In genomic region chr6:31680226-31680840, GRCh38 we compare ENCODE assay signal across 9 cellular contexts. TPM values are rescaled to one million over a fixed set of nuclear protein-coding genes. Genes with fewer than 3 reads are reported as not detected.
A peak's percentile ranks its signal among the peaks of the same experiment; 100 is the strongest.
DNase-seq lines count a peak whose midpoint lies in the region; ATAC-seq and TF ChIP-seq lines count a peak whose summit lies in the region.
"Had no signal": no experiment of that assay in that cellular context is flagged by ENCODE, and none has a peak within 500 bp of the region (broad histone marks: within the 10 kb centered on the region; RNA-seq: fewer than 3 reads in every experiment).

No MANE protein-coding gene starts in this region.

- CTCF ChIA-PET in activated CD8-positive, alpha-beta T cell treated with anti-CD3 and anti-CD28 coated beads for 36 hours (lab: Charles Lee), result interaction anchor here (0.6 to 2.0 kb wide), 10 partner anchors 9 to 183 kb away, joined by 3 to 9 read pairs (median 4); partner anchors contain the start of gene LY6G5B

- POLR2A ChIA-PET in activated CD8-positive, alpha-beta T cell treated with anti-CD3 and anti-CD28 coated beads for 36 hours (lab: Charles Lee), result interaction anchor here (0.9 to 1.7 kb wide), 3 partner anchors 11 to 23 kb away, joined by 3 to 5 read pairs (median 3); partner anchors contain the start of genes ABHD16A and LY6G5B

- no peaks in the 10 kb centered on the region for H3K27me3 ChIP-seq in gastroesophageal sphincter
- H3K27me3 ChIP-seq: adrenal gland had no signal

- no peak for TF ChIP-seq CTCF in HFFc6 (IDR thresholded peaks at IDR 0.05)
- no peak for TF ChIP-seq CTCF in activated CD8-positive, alpha-beta T cell treated with anti-CD3 and anti-CD28 coated beads for 36 hours (IDR thresholded peaks at IDR 0.05)
- no peak for TF ChIP-seq CTCF in gastroesophageal sphincter (IDR thresholded peaks at IDR 0.05)

- H3K4me3 ChIP-seq in gastroesophageal sphincter, result peak overlapping the region in 1 of 2 donors; percentile 50

- peak overlapping the region in 3 of 4 donors; percentile 58 to 86 (median 67) for H3K27ac ChIP-seq in gastroesophageal sphincter

- no peak for TF ChIP-seq EP300 in gastroesophageal sphincter (IDR thresholded peaks at IDR 0.05)

- intact Hi-C loops in activated CD8-positive, alpha-beta T cell treated with anti-CD3 and anti-CD28 coated beads for 36 hours (cut with micrococcal nuclease), result no loop called here

- H3K9me3 Mint-ChIP-seq in HFFc6, result no peaks in the 10 kb centered on the region
- no peaks in the 10 kb centered on the region for H3K9me3 Mint-ChIP-seq in activated CD8-positive, alpha-beta T cell treated with anti-CD3 and anti-CD28 coated beads for 36 hours
- H3K9me3 Mint-ChIP-seq in stimulated activated effector memory CD8-positive, alpha-beta T cell treated with anti-CD3 and anti-CD28 coated beads, Interleukin-12 subunit alpha, Interleukin-12 subunit beta, amount 100 ng/mL, for 72 hours, result no peaks in the 10 kb centered on the region

- 15 to 30% methylated on average over 2 to 5 of the region's 6 CpGs for WGBS in gastroesophageal sphincter (ENCODE audit: low coverage in 1 of 2), 2 donors

- H3K27me3 Mint-ChIP-seq in HFFc6 (ENCODE audit: insufficient read depth), result peaks cover 1% of the 10 kb centered on the region; the same call in 1 of the 2 replicates
- H3K27me3 Mint-ChIP-seq in activated CD8-positive, alpha-beta T cell treated with anti-CD3 and anti-CD28 coated beads for 36 hours, result no peaks in the 10 kb centered on the region

- H3K36me3 ChIP-seq in gastroesophageal sphincter, result peaks cover 0 to under 1% of the 10 kb centered on the region in 2 donors
- H3K36me3 ChIP-seq: adrenal gland had no signal

- H3K4me1 ChIP-seq in gastroesophageal sphincter, result peaks cover 0 to 35% (median 5%) of the 10 kb centered on the region in 3 donors

- H3K27ac Mint-ChIP-seq in HFFc6, result peak overlapping the region; percentile 96
- peak overlapping the region; percentile 49 for H3K27ac Mint-ChIP-seq in activated CD8-positive, alpha-beta T cell treated with anti-CD3 and anti-CD28 coated beads for 36 hours
- peak overlapping the region; percentile 90 for H3K27ac Mint-ChIP-seq in stimulated activated effector memory CD8-positive, alpha-beta T cell treated with anti-CD3 and anti-CD28 coated beads, Interleukin-12 subunit alpha, Interleukin-12 subunit beta, amount 100 ng/mL, for 72 hours

- H3K36me3 Mint-ChIP-seq in HFFc6 (ENCODE audit: low read depth), result no peaks in the 10 kb centered on the region
- H3K36me3 Mint-ChIP-seq in activated CD8-positive, alpha-beta T cell treated with anti-CD3 and anti-CD28 coated beads for 36 hours (ENCODE audit: low read depth), result peaks cover 1% of the 10 kb centered on the region
- H3K36me3 Mint-ChIP-seq in stimulated activated effector memory CD8-positive, alpha-beta T cell treated with anti-CD3 and anti-CD28 coated beads, Interleukin-12 subunit alpha, Interleukin-12 subunit beta, amount 100 ng/mL, for 72 hours, result peaks cover 18% of the 10 kb centered on the region

- no peak for DNase-seq in HFFc6
- no peak for DNase-seq in activated CD8-positive, alpha-beta T cell treated with anti-CD3 and anti-CD28 coated beads for 36 hours
- peak in 1 of 2 donors; percentile 47 for DNase-seq in stimulated activated effector memory CD8-positive, alpha-beta T cell treated with anti-CD3 and anti-CD28 coated beads, Interleukin-12 subunit alpha, Interleukin-12 subunit beta, amount 100 ng/mL, for 72 hours (ENCODE audit: low spot score in 2 of 2)
- DNase-seq in anterior cingulate cortex (lab: John Stamatoyannopoulos, UW), result no peak
- no peak for DNase-seq in NCI-H345 treated with DMSO at 0.1 percent for 48 hours (lab: John Stamatoyannopoulos, UW; ENCODE audit: unreplicated experiment)
- DNase-seq in NCI-H1048 (lab: John Stamatoyannopoulos, UW), result no peak
- DNase-seq in stimulated activated CD4-positive, alpha-beta T cell treated with anti-CD3 and anti-CD28 coated beads, Interleukin-15, amount 100 ng/mL, for 24 hours, result no peak

- H3K4me3 Mint-ChIP-seq in HFFc6, result peak overlapping the region; percentile 87
- H3K4me3 Mint-ChIP-seq in activated CD8-positive, alpha-beta T cell treated with anti-CD3 and anti-CD28 coated beads for 36 hours, result peak overlapping the region; percentile 65
- H3K4me3 Mint-ChIP-seq in stimulated activated effector memory CD8-positive, alpha-beta T cell treated with anti-CD3 and anti-CD28 coated beads, Interleukin-12 subunit alpha, Interleukin-12 subunit beta, amount 100 ng/mL, for 72 hours, result peak overlapping the region; percentile 83

- peaks cover 17% of the 10 kb centered on the region for H3K4me1 Mint-ChIP-seq in HFFc6 (ENCODE audit: low read depth)
- H3K4me1 Mint-ChIP-seq in activated CD8-positive, alpha-beta T cell treated with anti-CD3 and anti-CD28 coated beads for 36 hours (ENCODE audit: low read depth), result peaks cover 11% of the 10 kb centered on the region
- H3K4me1 Mint-ChIP-seq in stimulated activated effector memory CD8-positive, alpha-beta T cell treated with anti-CD3 and anti-CD28 coated beads, Interleukin-12 subunit alpha, Interleukin-12 subunit beta, amount 100 ng/mL, for 72 hours, result peaks cover 34% of the 10 kb centered on the region

- ATAC-seq in activated CD8-positive, alpha-beta T cell treated with anti-CD3 and anti-CD28 coated beads for 36 hours, result peak; percentile 47
- ATAC-seq in gastroesophageal sphincter, result no peak
- ATAC-seq in stimulated activated effector memory CD8-positive, alpha-beta T cell treated with anti-CD3 and anti-CD28 coated beads, Interleukin-12 subunit alpha, Interleukin-12 subunit beta, amount 100 ng/mL, for 72 hours, result peak; percentile 51

- no peak for TF ChIP-seq POLR2A in gastroesophageal sphincter (IDR thresholded peaks at IDR 0.05)

- H3K9me3 ChIP-seq in gastroesophageal sphincter, result no peaks in the 10 kb centered on the region
- H3K9me3 ChIP-seq: adrenal gland had no signal

RNA-seq across cellular contexts. Expression of gene LY6G5C, which starts 0.5 kb away (rescaled TPM):
- total RNA-seq in HFFc6 (2021; fragmentation: NEBNext Ultra II Directional; extraction: Animal tissue kit (Norgen Biotek cat#: 25700)), result 1 to 10 TPM; 2.2 to 2.9 (median 2.8) TPM
- 1 to 10 TPM; 1.6 to 2.3 TPM for total RNA-seq in activated CD8-positive, alpha-beta T cell treated with anti-CD3 and anti-CD28 coated beads for 36 hours
- 1 to 10 TPM in 1 of 4 donors, under 1 TPM in 1, not detected in 2; 0.94 to 1.9 TPM for total RNA-seq in gastroesophageal sphincter

RNA-seq across cellular contexts. Expression of gene LY6G5B, which starts 10.6 kb away (rescaled TPM):
- 1 to 10 TPM; 4.6 to 6.0 (median 5.3) TPM for total RNA-seq in HFFc6 (2021; fragmentation: NEBNext Ultra II Directional; extraction: Animal tissue kit (Norgen Biotek cat#: 25700))
- total RNA-seq in activated CD8-positive, alpha-beta T cell treated with anti-CD3 and anti-CD28 coated beads for 36 hours, result 10 to 100 TPM; 14.7 to 16.1 TPM
- 1 to 10 TPM in 3 of 4 donors, under 1 TPM in 1; 0.10 to 9.3 (median 3.9) TPM for total RNA-seq in gastroesophageal sphincter

RNA-seq across cellular contexts. Expression of gene CSNK2B, which starts 14.5 kb away (rescaled TPM):
- total RNA-seq in HFFc6 (2021; fragmentation: NEBNext Ultra II Directional; extraction: Animal tissue kit (Norgen Biotek cat#: 25700)), result 100 to 1,000 TPM; 200 to 255 (median 225) TPM
- total RNA-seq in activated CD8-positive, alpha-beta T cell treated with anti-CD3 and anti-CD28 coated beads for 36 hours, result 100 to 1,000 TPM; 241 to 247 TPM
- 100 to 1,000 TPM; 162 to 197 (median 167) TPM for total RNA-seq in gastroesophageal sphincter

RNA-seq across cellular contexts. Expression of gene GPANK1, which starts 15.5 kb away (rescaled TPM):
- total RNA-seq in HFFc6 (2021; fragmentation: NEBNext Ultra II Directional; extraction: Animal tissue kit (Norgen Biotek cat#: 25700)), result 10 to 100 TPM; 11.6 to 14.9 (median 13.0) TPM
- total RNA-seq in activated CD8-positive, alpha-beta T cell treated with anti-CD3 and anti-CD28 coated beads for 36 hours, result 10 to 100 TPM; 29.4 to 30.9 TPM
- 10 to 100 TPM; 17.1 to 22.3 (median 17.9) TPM for total RNA-seq in gastroesophageal sphincter

RNA-seq across cellular contexts. Expression of gene C6orf47, which starts 19.8 kb away (rescaled TPM):
- 10 to 100 TPM; 13.4 to 16.2 (median 14.9) TPM for total RNA-seq in HFFc6 (2021; fragmentation: NEBNext Ultra II Directional; extraction: Animal tissue kit (Norgen Biotek cat#: 25700))
- total RNA-seq in activated CD8-positive, alpha-beta T cell treated with anti-CD3 and anti-CD28 coated beads for 36 hours, result 10 to 100 TPM; 11.4 to 11.7 TPM
- 10 to 100 TPM; 30.0 to 40.0 (median 36.1) TPM for total RNA-seq in gastroesophageal sphincter
